21 cellular contexts compared by ENCODE assay signal in the genomic region with DNA sequence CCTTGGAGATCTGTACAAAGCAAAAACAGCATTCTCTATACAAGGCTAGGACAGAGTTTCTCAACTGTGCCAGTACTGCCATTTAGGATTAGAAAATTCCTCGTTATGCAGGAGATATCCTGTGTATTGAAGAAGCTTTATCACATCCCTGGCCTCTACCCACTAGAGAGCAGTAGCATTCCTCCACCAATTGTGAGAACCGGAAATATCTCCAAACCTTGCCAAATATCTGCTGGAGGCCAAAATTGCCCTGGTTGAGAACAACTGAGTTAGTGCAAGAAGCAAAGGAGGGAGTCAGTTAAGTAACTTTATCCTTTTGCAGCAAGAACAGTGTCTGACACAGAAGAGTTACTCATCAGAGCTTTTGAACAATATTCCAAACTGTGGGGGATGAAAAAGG. TPM values are rescaled to one million over a fixed set of nuclear protein-coding genes. Genes with fewer than 3 reads are reported as not detected.
DNase-seq lines count a peak whose midpoint lies in the region; ATAC-seq and TF ChIP-seq lines count a peak whose summit lies in the region.
"Had no signal": no experiment of that assay in that cellular context is flagged by ENCODE, and none has a peak within 500 bp of the region (broad histone marks: within the 10 kb centered on the region; RNA-seq: fewer than 3 reads in every experiment).

No MANE protein-coding gene starts in this region.

- no peaks in the 10 kb centered on the region for H3K9me3 Mint-ChIP-seq in MCF 10A (ENCODE audit: unreplicated experiment)
- H3K9me3 Mint-ChIP-seq: H9; T-helper 1 cell treated with Interleukin-12 subunit alpha and Interleukin-12 subunit beta and Interleukin-4 antibody, amounts not matched to agents 30 μg/mL and 1 μg/mL, for 36 hours had no signal

- CTCF ChIA-PET in MCF 10A (lab: Yijun Ruan, JAX) = interaction anchor here (0.7 to 4.9 kb wide), 15 partner anchors 10 to 954 kb away, joined by 3 to 34 read pairs (median 4); no protein-coding TSS in a partner anchor

- no peak for TF ChIP-seq POLR2A in breast epithelium (IDR thresholded peaks at IDR 0.05)
- TF ChIP-seq POLR2A in body of pancreas (IDR thresholded peaks at IDR 0.05) = no peak
- TF ChIP-seq POLR2A in thyroid gland (IDR thresholded peaks at IDR 0.05) = no peak

- no peaks in the 10 kb centered on the region for H3K36me3 Mint-ChIP-seq in MCF 10A (ENCODE audit: insufficient read depth, unreplicated experiment)

- H3K4me3 Mint-ChIP-seq in MCF 10A (ENCODE audit: unreplicated experiment) = no peak overlapping the region
- H3K4me3 Mint-ChIP-seq: H9; T-helper 1 cell treated with Interleukin-12 subunit alpha and Interleukin-12 subunit beta and Interleukin-4 antibody, amounts not matched to agents 30 μg/mL and 1 μg/mL, for 36 hours had no signal

- no peaks in the 10 kb centered on the region for H3K36me3 ChIP-seq in breast epithelium
- no peaks in the 10 kb centered on the region for H3K36me3 ChIP-seq in body of pancreas (replicated peaks in 1 of 2; ENCODE audit: insufficient read depth in 1 of 2, low read depth in 2 of 2)
- no peaks in the 10 kb centered on the region for H3K36me3 ChIP-seq in thyroid gland
- H3K36me3 ChIP-seq: BLaER1 treated with 17β-estradiol and CSF1 and Interleukin-3, amounts not matched to agents 10 nM and 100 nM; left ventricle myocardium inferior; uterus had no signal

- ATAC-seq in body of pancreas = no peak

- no peak overlapping the region for H3K27ac ChIP-seq in breast epithelium
- no peak overlapping the region for H3K27ac ChIP-seq in body of pancreas
- H3K27ac ChIP-seq in thyroid gland = no peak overlapping the region
- H3K27ac ChIP-seq: BLaER1 treated with 17β-estradiol and CSF1 and Interleukin-3, amounts not matched to agents 10 nM and 100 nM; left ventricle myocardium inferior; uterus had no signal

- peaks cover 52% of the 10 kb centered on the region for H3K27me3 Mint-ChIP-seq in MCF 10A (ENCODE audit: insufficient read depth, unreplicated experiment)

- no peaks in the 10 kb centered on the region for H3K27me3 ChIP-seq in breast epithelium
- no peaks in the 10 kb centered on the region for H3K27me3 ChIP-seq in body of pancreas
- H3K27me3 ChIP-seq in thyroid gland = no peaks in the 10 kb centered on the region
- H3K27me3 ChIP-seq: BLaER1 treated with 17β-estradiol and CSF1 and Interleukin-3, amounts not matched to agents 10 nM and 100 nM; uterus had no signal

- whole genome bisulfite sequencing in body of pancreas, 2 donors = 23 to 28% methylated on average over 2 of the region's 2 CpGs
- WGBS in thyroid gland, 2 donors = 29 to 36% methylated on average over 2 of the region's 2 CpGs

- DNase-seq in MCF 10A (ENCODE audit: unreplicated experiment) = peak; percentile 75
- DNase-seq in breast epithelium (ENCODE audit: low spot score in 2 of 2) = no peak
- no peak for DNase-seq in body of pancreas
- peak; percentile 13 for DNase-seq in fibroblast of the conjunctiva (ENCODE audit: low read depth)
- peak; percentile 28 to 35 for DNase-seq in thyroid gland
- no peak for DNase-seq in SIG-M5 treated with dmso at 0.1 percent for 504 hours (lab: John Stamatoyannopoulos, UW; ENCODE audit: unreplicated experiment)
- DNase-seq in SW 1271 (lab: John Stamatoyannopoulos, UW) = no peak
- no peak for DNase-seq in SIG-M5 (lab: John Stamatoyannopoulos, UW)
- DNase-seq: activated CD4-positive, alpha-beta T cell treated with anti-CD3 and anti-CD28 coated beads, Interleukin-2, amount 50 U/mL, for 4 hours; activated CD8-positive, alpha-beta memory T cell treated with anti-CD3 and anti-CD28 coated beads, Interleukin-2, amount 50 U/mL, for 48 hours; central memory CD4-positive, alpha-beta T cell; glutamatergic neuron; H9; left ventricle myocardium inferior; NCI-H1105; NCI-H2107; NCI-H524 treated with DMSO at 0.1 percent for 48 hours; uterus had no signal

- intact Hi-C loops in MCF 10A (cut with micrococcal nuclease) (no loop called here), breast epithelium (cut with DNase I; ENCODE audit: low total_unique reads) (no loop called here), body of pancreas (cut with DNase I) (no loop called here), thyroid gland (cut with DNase I) (no loop called here)

- no peak for TF ChIP-seq CTCF in MCF 10A (IDR thresholded peaks at IDR 0.05; ENCODE audit: unreplicated experiment)
- TF ChIP-seq CTCF in breast epithelium (IDR thresholded peaks at IDR 0.05) = no peak
- TF ChIP-seq CTCF in body of pancreas (IDR thresholded peaks at IDR 0.05) = peak in 4 of 7 experiments; percentile 22 to 30 (median 24)
- peak in 4 of 6 experiments; percentile 7 to 57 (median 46) for TF ChIP-seq CTCF in thyroid gland (IDR thresholded peaks at IDR 0.05)

- H3K4me1 Mint-ChIP-seq in MCF 10A (ENCODE audit: insufficient read depth, unreplicated experiment) = no peaks in the 10 kb centered on the region

- POLR2A ChIA-PET in MCF 10A (lab: Yijun Ruan, JAX) = interaction anchor here (0.5 to 1.1 kb wide), 4 partner anchors 8 to 367 kb away, joined by 3 read pairs; a partner anchor contains a TSS

- H3K4me1 ChIP-seq in breast epithelium (no peaks in the 10 kb centered on the region), body of pancreas (no peaks in the 10 kb centered on the region), thyroid gland (peaks cover 0 to 2% of the 10 kb centered on the region in 2 donors)
- H3K4me1 ChIP-seq: BLaER1 treated with 17β-estradiol and CSF1 and Interleukin-3, amounts not matched to agents 10 nM and 100 nM; left ventricle myocardium inferior; uterus had no signal

- H3K9me3 ChIP-seq in breast epithelium (no peaks in the 10 kb centered on the region), body of pancreas (no peaks in the 10 kb centered on the region), thyroid gland (no peaks in the 10 kb centered on the region)
- H3K9me3 ChIP-seq: BLaER1 treated with 17β-estradiol and CSF1 and Interleukin-3, amounts not matched to agents 10 nM and 100 nM; left ventricle myocardium inferior; uterus had no signal

- no TSS peak for BruUV-seq in MCF 10A (replicated peaks; lab: Mats Ljungman, UMichigan)

- H3K4me3 ChIP-seq in breast epithelium (no peak overlapping the region), body of pancreas (no peak overlapping the region), thyroid gland (replicated peaks in 1 of 3) (no peak overlapping the region)
- H3K4me3 ChIP-seq: BLaER1 treated with 17β-estradiol and CSF1 and Interleukin-3, amounts not matched to agents 10 nM and 100 nM; left ventricle myocardium inferior; uterus had no signal

- H3K27ac Mint-ChIP-seq in MCF 10A (ENCODE audit: low read depth, unreplicated experiment) = no peak overlapping the region
- H3K27ac Mint-ChIP-seq: T-helper 1 cell treated with Interleukin-12 subunit alpha and Interleukin-12 subunit beta and Interleukin-4 antibody, amounts not matched to agents 30 μg/mL and 1 μg/mL, for 36 hours had no signal

RNA-seq across cellular contexts. Expression of a gene that starts 16.2 kb away (rescaled TPM):
- total RNA-seq in MCF 10A (2022) (not detected in 2 replicates), breast epithelium (under 1 TPM; 0.33 to 0.96 (median 0.59) TPM), body of pancreas (10 to 100 TPM; 12.5 to 17.9 TPM), thyroid gland (10 to 100 TPM; 32.0 to 54.6 (median 46.2) TPM)
- total RNA-seq: left ventricle myocardium inferior, LHCN-M2 had no signal

Comparison
In these comparisons a context has a peak if more than half of its experiments do, and no peak if none do; other contexts are left out.
1. DNase-seq: peak in MCF 10A (single experiment), fibroblast of the conjunctiva (single experiment) and thyroid gland (2 of 2); none in breast epithelium (0 of 2), body of pancreas (0 of 4), SIG-M5 treated with dmso at 0.1 percent for 504 hours (single experiment), SW 1271 (0 of 2) and SIG-M5 (single experiment).
2. CTCF ChIP-seq: peak in body of pancreas (4 of 7) and thyroid gland (4 of 6); none in MCF 10A (single experiment) and breast epithelium (0 of 3).
3. RNA of a gene that starts 16.2 kb away (total RNA-seq): 32.0 to 54.6 TPM in thyroid gland and 12.5 to 17.9 TPM in body of pancreas; 0.33 to 0.96 TPM in breast epithelium and not detected in MCF 10A; every median in the first group is over 4 times any median in the second.